In the genomic region with DNA sequence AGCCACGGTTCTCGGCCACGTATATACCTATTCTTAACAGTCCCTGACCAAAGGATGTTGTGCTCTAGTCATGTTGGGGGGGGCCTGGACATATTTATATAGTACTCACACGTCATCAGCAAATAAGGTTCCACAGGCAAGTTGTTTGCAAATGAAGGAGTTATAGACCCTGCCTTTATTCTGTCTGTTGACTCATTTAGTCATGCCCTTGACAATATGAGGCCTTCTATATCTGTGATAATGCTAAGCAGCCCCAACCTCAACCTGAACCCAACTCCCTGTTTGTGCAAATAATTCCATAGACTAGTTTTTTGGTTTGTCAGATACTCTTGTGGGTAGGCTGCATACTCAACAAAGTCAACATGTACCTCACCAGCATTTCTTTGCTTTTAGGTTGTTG, we compare ENCODE assay signal across 18 cellular contexts.
"Had no signal": no experiment of that assay in that cellular context is flagged by ENCODE, and none has a peak within 500 bp of the region (broad histone marks: within the 10 kb centered on the region; RNA-seq: fewer than 3 reads in every experiment).

No MANE protein-coding gene starts in this region.

- FAIRE-seq: colon, endothelial cell of umbilical vein, small intestine had no signal

- H3K27me3 ChIP-seq: foreskin keratinocyte, neural progenitor cell, ovary, right atrium auricular region, tibial artery, upper lobe of right lung, vagina had no signal

- H3K4me1 ChIP-seq: foreskin keratinocyte, neural progenitor cell, right atrium auricular region, tibial artery, upper lobe of right lung, vagina had no signal

- ATAC-seq: foreskin keratinocyte; natural killer cell treated with Interleukin-12 subunit alpha and Interleukin-12 subunit beta and Interleukin-15 and Interleukin-18, amount 100 ng/mL, for 72 hours; stimulated activated naive CD8-positive, alpha-beta T cell treated with anti-CD3 and anti-CD28 coated beads, Interleukin-15, Interleukin-2, amounts not matched to agents 100 U/mL and 50 U/mL, for 24 hours; upper lobe of right lung had no signal

- H3K4me2 ChIP-seq: neural progenitor cell had no signal

- H3K4me3 Mint-ChIP-seq: dendritic cell treated with granulocyte-macrophage colony-stimulating factor and Interleukin-4, amounts not matched to agents 40 ng/mL and 50 ng/mL, for 4 days; immature natural killer cell; natural killer cell treated with Interleukin-12 subunit alpha and Interleukin-12 subunit beta and Interleukin-15 and Interleukin-18, amount 100 ng/mL, for 72 hours; neural progenitor cell had no signal

- H3K4me1 Mint-ChIP-seq: neural progenitor cell had no signal

- H3K4me3 ChIP-seq: neural progenitor cell, ovary, right atrium auricular region, tibial artery, upper lobe of right lung, vagina had no signal

- DNase-seq: erythroblast; foreskin keratinocyte; immature natural killer cell; mammary epithelial cell; nucleus accumbens; ovary; small intestine; stimulated activated CD4-positive, alpha-beta T cell treated with anti-CD3 and anti-CD28 coated beads, Interleukin-2, amount 100 ng/mL, for 48 hours; stimulated activated naive CD8-positive, alpha-beta T cell treated with anti-CD3 and anti-CD28 coated beads, Interleukin-15, Interleukin-2, amounts not matched to agents 100 U/mL and 50 U/mL, for 24 hours; tibial artery; upper lobe of right lung had no signal

- H3K27ac Mint-ChIP-seq: dendritic cell treated with granulocyte-macrophage colony-stimulating factor and Interleukin-4, amounts not matched to agents 40 ng/mL and 50 ng/mL, for 4 days; immature natural killer cell; natural killer cell treated with Interleukin-12 subunit alpha and Interleukin-12 subunit beta and Interleukin-15 and Interleukin-18, amount 100 ng/mL, for 72 hours; neural progenitor cell had no signal

- H3K36me3 ChIP-seq: ovary had no signal

- H3K27ac ChIP-seq: foreskin keratinocyte, neural progenitor cell, ovary, right atrium auricular region, tibial artery, upper lobe of right lung, vagina had no signal

- H3K9ac ChIP-seq: neural progenitor cell had no signal

- H3K27me3 Mint-ChIP-seq: dendritic cell treated with granulocyte-macrophage colony-stimulating factor and Interleukin-4, amounts not matched to agents 40 ng/mL and 50 ng/mL, for 4 days; natural killer cell treated with Interleukin-12 subunit alpha and Interleukin-12 subunit beta and Interleukin-15 and Interleukin-18, amount 100 ng/mL, for 72 hours had no signal
